1 cellular context compared by ENCODE assay signal in the genomic region with DNA sequence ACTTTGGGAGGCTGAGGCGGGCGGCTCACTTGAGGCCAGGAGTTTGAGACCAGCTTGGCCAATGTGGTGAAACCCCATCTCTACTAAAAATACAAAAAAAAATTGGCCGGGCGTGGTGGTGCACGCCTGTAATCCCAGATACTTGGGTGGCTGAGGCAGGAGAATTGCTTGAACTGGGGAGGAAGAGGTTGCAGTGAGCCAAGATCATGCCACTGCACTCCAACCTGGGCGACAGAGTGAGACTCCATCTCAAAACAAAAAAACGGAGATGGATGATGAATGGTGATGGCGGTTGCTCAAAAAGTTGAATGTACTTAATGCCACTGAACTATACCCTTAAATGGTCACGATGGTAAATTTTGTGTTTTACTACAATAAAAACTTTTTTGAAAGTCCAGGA.
TF ChIP-seq lines count a peak whose summit lies in the region.

No MANE protein-coding gene starts in this region.

TF ChIP-seq in K562, 482 proteins besides CTCF, POLR2A, EP300 and RAD21:
- TF ChIP-seq POLR2B (IDR thresholded peaks at IDR 0.05; ENCODE audit: low read depth, partially characterized antibody) = peak; percentile 23
- TF ChIP-seq SUPT5H (IDR thresholded peaks at IDR 0.05) = peak; percentile 69
